In the genomic region with DNA sequence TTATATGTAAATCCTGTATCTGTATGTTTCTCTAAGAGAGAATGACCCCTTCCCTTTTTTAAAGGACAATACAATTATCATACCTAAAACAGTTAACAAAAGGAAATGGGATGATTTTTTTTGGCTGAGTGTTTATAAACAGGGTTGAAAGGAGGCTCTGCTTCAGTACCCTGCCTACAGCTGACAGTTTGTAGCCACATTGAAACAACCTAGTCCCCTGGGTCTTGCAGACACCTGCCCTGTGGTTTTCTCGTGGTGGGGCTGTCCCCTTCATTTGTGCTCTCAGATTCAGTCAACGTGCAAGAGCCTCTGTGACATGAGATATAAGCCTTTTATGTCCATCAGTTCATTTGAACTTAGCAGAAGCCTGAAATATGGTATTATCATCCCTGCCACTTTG, we compare ENCODE assay signal across 10 cellular contexts. TPM values are rescaled to one million over a fixed set of nuclear protein-coding genes. Genes with fewer than 3 reads are reported as not detected.
DNase-seq lines count a peak whose midpoint lies in the region; ATAC-seq, FAIRE-seq and TF ChIP-seq lines count a peak whose summit lies in the region.
"Had no signal": no experiment of that assay in that cellular context is flagged by ENCODE, and none has a peak within 500 bp of the region (broad histone marks: within the 10 kb centered on the region; RNA-seq: fewer than 3 reads in every experiment).

No MANE protein-coding gene starts in this region.

- H3K79me2 ChIP-seq in DOHH2 (ENCODE audit: control insufficient read depth, low read length) = peaks cover 37% of the 10 kb centered on the region
- H3K79me2 ChIP-seq in OCI-LY1 (ENCODE audit: insufficient read depth, low read length) = peaks cover 17% of the 10 kb centered on the region

- no peak for TF ChIP-seq POLR2A in stomach (IDR thresholded peaks at IDR 0.05)

- H2AFZ ChIP-seq in OCI-LY1 (ENCODE audit: low read length) = no peak overlapping the region

- TF ChIP-seq CTCF in DOHH2 (IDR thresholded peaks at IDR 0.05; ENCODE audit: low read depth, low read length, poor library complexity, severe bottlenecking) (no peak), OCI-LY1 (IDR thresholded peaks at IDR 0.05; ENCODE audit: low read length) (no peak), stomach (IDR thresholded peaks at IDR 0.05) (no peak), kidney (IDR thresholded peaks at IDR 0.05; ENCODE audit: borderline replicate concordance, extremely low read depth, insufficient read depth) (no peak)

- H3K27ac ChIP-seq in DOHH2 (ENCODE audit: low read depth, low read length) = peak overlapping the region; percentile 95
- H3K27ac ChIP-seq in OCI-LY1 (ENCODE audit: low read depth, low read length, poor library complexity, severe bottlenecking) = peak overlapping the region; percentile 96
- H3K27ac ChIP-seq in stomach = no peak overlapping the region
- no peak overlapping the region for H3K27ac ChIP-seq in kidney (ENCODE audit: low read depth in 2 of 2, low read length in 2 of 2)
- H3K27ac ChIP-seq: suprapubic skin had no signal

- H3F3A ChIP-seq in DOHH2 (ENCODE audit: control insufficient read depth, insufficient read depth) (peaks cover 37% of the 10 kb centered on the region), OCI-LY1 (ENCODE audit: insufficient read depth, low read length) (0 out of 2 replicates have a peak, but pooled peaks cover 4% of the 10 kb centered on the region)

- 47 to 71% (median 57%) methylated on average over 2 of the region's 2 CpGs for WGBS in stomach, 5 donors

- H3K4me1 ChIP-seq in DOHH2 (ENCODE audit: control insufficient read depth, low read length) = peaks cover 67% of the 10 kb centered on the region
- peaks cover 58% of the 10 kb centered on the region for H3K4me1 ChIP-seq in OCI-LY1 (ENCODE audit: insufficient read depth, low read length, severe bottlenecking)
- H3K4me1 ChIP-seq in stomach = peaks cover 14 to 36% (median 32%) of the 10 kb centered on the region in 4 donors
- H3K4me1 ChIP-seq in kidney (ENCODE audit: control insufficient read depth in 1 of 2, insufficient read depth in 1 of 2, low read depth in 1 of 2, low read length in 2 of 2) = peaks cover 6 to 9% of the 10 kb centered on the region in 2 donors

- H3K9me2 ChIP-seq in DOHH2 (replicated peaks; ENCODE audit: control insufficient read depth, low read length) (no peaks in the 10 kb centered on the region), OCI-LY1 (ENCODE audit: low read depth, low read length) (no peaks in the 10 kb centered on the region)

- DNase-seq in GM19238 (ENCODE audit: insufficient read length, low spot score) = peak; percentile 64
- DNase-seq in DMS114 treated with DMSO at 0.1 percent for 48 hours (lab: John Stamatoyannopoulos, UW; ENCODE audit: unreplicated experiment) = no peak
- DNase-seq in COLO668 (lab: John Stamatoyannopoulos, UW; ENCODE audit: unreplicated experiment) = no peak
- no peak for DNase-seq in stomach
- no peak for DNase-seq in kidney
- DNase-seq: body of pancreas had no signal

- H3K36me3 ChIP-seq in DOHH2 (ENCODE audit: control insufficient read depth, low read length) (peaks cover 85% of the 10 kb centered on the region), OCI-LY1 (ENCODE audit: insufficient read depth, low read length) (peaks cover 79% of the 10 kb centered on the region), stomach (peaks cover 58 to 66% (median 65%) of the 10 kb centered on the region in 4 donors), kidney (ENCODE audit: control insufficient read depth in 1 of 2, insufficient read depth in 2 of 2, low read length in 2 of 2) (peaks cover 30 to 49% of the 10 kb centered on the region in 2 donors)

- no peak for TF ChIP-seq EP300 in stomach (IDR thresholded peaks at IDR 0.05)

- ATAC-seq in HG02943 (IDR thresholded peaks at IDR 0.05; ENCODE audit: low read depth, unreplicated experiment) = peak; percentile 68
- ATAC-seq: body of pancreas had no signal

- intact Hi-C loops in stomach (cut with DNase I; ENCODE audit: low total_unique reads) (no loop called here), kidney (cut with DNase I) (no loop called here)

- H3K27me3 ChIP-seq in DOHH2 (ENCODE audit: control insufficient read depth, low read length) = no peaks in the 10 kb centered on the region
- no peaks in the 10 kb centered on the region for H3K27me3 ChIP-seq in OCI-LY1 (ENCODE audit: insufficient read depth, low read length)
- H3K27me3 ChIP-seq in stomach = no peaks in the 10 kb centered on the region
- H3K27me3 ChIP-seq: body of pancreas, suprapubic skin had no signal

- H4K20me1 ChIP-seq in DOHH2 (ENCODE audit: control insufficient read depth, insufficient read depth, low read depth, low read length) (no peaks in the 10 kb centered on the region), OCI-LY1 (ENCODE audit: insufficient read depth, low read length) (no peaks in the 10 kb centered on the region)

- no peaks in the 10 kb centered on the region for H3K9me3 ChIP-seq in DOHH2 (ENCODE audit: control insufficient read depth, insufficient read depth, low read length)
- H3K9me3 ChIP-seq in OCI-LY1 (ENCODE audit: low read length) = no peaks in the 10 kb centered on the region
- no peaks in the 10 kb centered on the region for H3K9me3 ChIP-seq in stomach
- no peaks in the 10 kb centered on the region for H3K9me3 ChIP-seq in kidney (ENCODE audit: control insufficient read depth in 1 of 2, low read length in 2 of 2)
- H3K9me3 ChIP-seq: body of pancreas, suprapubic skin had no signal

- H3K4me2 ChIP-seq in DOHH2 (ENCODE audit: low read length) = peak overlapping the region; percentile 89
- peak overlapping the region; percentile 84 for H3K4me2 ChIP-seq in OCI-LY1 (ENCODE audit: low read length)

- peak overlapping the region; percentile 99 for H3K4me3 ChIP-seq in DOHH2 (ENCODE audit: low read length)
- peak overlapping the region; percentile 4 for H3K4me3 ChIP-seq in OCI-LY1 (ENCODE audit: low read depth, low read length, poor library complexity, severe bottlenecking)
- H3K4me3 ChIP-seq in stomach = no peak overlapping the region
- H3K4me3 ChIP-seq in kidney (ENCODE audit: low read length in 2 of 2) = no peak overlapping the region
- H3K4me3 ChIP-seq: body of pancreas, suprapubic skin had no signal

- no peak for FAIRE-seq in kidney (lab: Jason Lieb, UNC)

- H3K9ac ChIP-seq in OCI-LY1 (ENCODE audit: low read length) (peak overlapping the region; percentile 92; the same call in 1 of the 2 replicates), kidney (ENCODE audit: low read length in 2 of 2) (no peak overlapping the region)

RNA-seq across cellular contexts. Expression of gene HMCES, which starts 2.3 kb away (rescaled TPM):
- 10 to 100 TPM; 19.1 to 80.5 (median 26.8) TPM for total RNA-seq in stomach
- polyA plus RNA-seq in stomach = 10 to 100 TPM; 16.4 to 37.4 (median 22.5) TPM
- 40.1 TPM for total RNA-seq in kidney
- polyA plus RNA-seq in kidney (ENCODE audit: insufficient read depth, low read depth, low replicate concordance) = 37.4 TPM

RNA-seq across cellular contexts. Expression of gene COPG1, which starts 27.0 kb away (rescaled TPM):
- total RNA-seq in stomach = 100 to 1,000 TPM in 4 of 5 donors, 10 to 100 TPM in 1; 38.5 to 356 (median 114) TPM
- polyA plus RNA-seq in stomach = 100 to 1,000 TPM in 1 of 3 donors, 10 to 100 TPM in 2; 79.8 to 113 (median 88.7) TPM
- total RNA-seq in kidney = 173 TPM
- polyA plus RNA-seq in kidney (ENCODE audit: insufficient read depth, low read depth, low replicate concordance) = 107 TPM

Comparison
In these comparisons a context has a peak if more than half of its experiments do, and no peak if none do; other contexts are left out.
1. H3K27ac ChIP-seq: peak in DOHH2 (single experiment) and OCI-LY1 (single experiment); none in stomach (0 of 5) and kidney (0 of 2).
2. H3K4me3 ChIP-seq: peak in DOHH2 (single experiment) and OCI-LY1 (single experiment); none in stomach (0 of 4) and kidney (0 of 2).